11 cellular contexts compared by ENCODE assay signal in the genomic region with DNA sequence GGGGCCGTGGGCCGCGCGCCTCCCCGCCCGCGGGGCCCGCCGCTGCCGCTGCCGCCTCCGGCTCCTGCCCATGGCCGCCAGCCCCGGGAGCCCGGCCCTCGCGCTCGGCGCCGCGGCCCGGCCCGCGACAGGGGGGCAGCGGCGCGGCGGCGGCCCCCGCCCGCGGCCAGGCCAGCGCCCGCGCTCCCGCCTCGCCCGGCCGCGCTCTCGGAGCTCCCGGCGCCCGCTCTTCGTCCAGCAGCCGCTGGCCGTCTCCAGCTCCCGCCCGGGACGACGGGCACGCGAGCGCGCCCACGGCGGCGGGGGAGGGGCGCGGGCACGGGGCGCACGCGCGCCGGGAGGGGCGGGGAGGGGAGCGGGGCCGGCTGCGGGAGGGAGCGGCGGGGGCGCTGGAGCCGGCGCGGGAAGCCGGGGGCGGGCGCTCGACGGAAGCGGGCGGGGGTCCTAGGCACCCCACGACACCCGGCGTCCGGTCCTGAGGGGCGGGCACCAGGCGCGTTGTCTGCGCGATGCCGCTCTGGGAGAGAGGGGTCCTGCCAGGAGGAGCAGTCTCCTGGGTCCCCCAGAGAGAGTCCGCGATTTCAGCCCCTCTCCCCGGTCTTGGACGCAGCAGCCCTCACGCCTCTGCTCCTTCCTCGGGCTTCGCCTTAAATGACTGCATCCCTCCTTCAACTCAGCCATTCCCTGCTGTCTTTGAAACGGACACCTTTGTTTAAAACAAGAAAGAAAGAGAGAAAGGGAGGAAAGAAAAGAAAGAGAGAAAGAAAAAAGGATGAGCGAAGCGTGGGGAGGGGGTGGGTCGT. TPM values are rescaled to one million over a fixed set of nuclear protein-coding genes. Genes with fewer than 3 reads are reported as not detected.
DNase-seq lines count a peak whose midpoint lies in the region; ATAC-seq and TF ChIP-seq lines count a peak whose summit lies in the region.
"Had no signal": no experiment of that assay in that cellular context is flagged by ENCODE, and none has a peak within 500 bp of the region (broad histone marks: within the 10 kb centered on the region; RNA-seq: fewer than 3 reads in every experiment).

No MANE protein-coding gene starts in this region.

- dilution Hi-C loops in mammary epithelial cell (cut with HindIII; ENCODE audit: low sequenced_read_pairs) = no loop called here

- H3K9ac ChIP-seq in mammary epithelial cell (ENCODE audit: insufficient read depth, low read length) (no peak overlapping the region), PC-3 (ENCODE audit: low read length) (no peak overlapping the region)

- no peak overlapping the region for H3K27ac ChIP-seq in mammary epithelial cell (ENCODE audit: insufficient read depth, low read depth, low read length)
- no peak overlapping the region for H3K27ac ChIP-seq in PC-3 (ENCODE audit: low read length)
- no peak overlapping the region for H3K27ac ChIP-seq in tibial artery

- H3K79me2 ChIP-seq in mammary epithelial cell (ENCODE audit: insufficient read depth, low read length) (no peaks in the 10 kb centered on the region), PC-3 (ENCODE audit: low read length) (no peaks in the 10 kb centered on the region)

- no peaks in the 10 kb centered on the region for H3K9me2 ChIP-seq in PC-3 (replicated peaks; ENCODE audit: low read length)

- POLR2A ChIA-PET in MCF 10A (lab: Yijun Ruan, JAX) = no interaction called here
- POLR2A ChIA-PET in PC-3 (lab: Charles Lee; ENCODE audit: unreplicated experiment) = no interaction called here

- H3K4me3 Mint-ChIP-seq in MCF 10A (ENCODE audit: unreplicated experiment) = peak overlapping the region; percentile 44

- no peak overlapping the region for H2AFZ ChIP-seq in mammary epithelial cell (ENCODE audit: low read depth, low read length)
- H2AFZ ChIP-seq in PC-3 (ENCODE audit: low read length) = no peak overlapping the region

- H3K36me3 ChIP-seq in mammary epithelial cell (ENCODE audit: insufficient read depth, low read length) (no peaks in the 10 kb centered on the region), PC-3 (ENCODE audit: low read depth, low read length) (no peaks in the 10 kb centered on the region), tibial artery (no peaks in the 10 kb centered on the region)

- H3K4me1 ChIP-seq in mammary epithelial cell (ENCODE audit: insufficient read depth, low read length) (no peaks in the 10 kb centered on the region), PC-3 (ENCODE audit: insufficient read depth, low read length) (no peaks in the 10 kb centered on the region), tibial artery (peaks cover 0 to 27% (median 4%) of the 10 kb centered on the region in 4 donors)

- in situ Hi-C loops in mammary epithelial cell (cut with MboI; ENCODE audit: low sequenced_read_pairs in 2 of 2) = no loop called here

- H4K20me1 ChIP-seq in mammary epithelial cell (ENCODE audit: insufficient read depth, low read length) = no peaks in the 10 kb centered on the region
- H4K20me1 ChIP-seq in PC-3 (ENCODE audit: low read length) = no peaks in the 10 kb centered on the region

- H3K36me3 Mint-ChIP-seq in MCF 10A (ENCODE audit: insufficient read depth, unreplicated experiment) = no peaks in the 10 kb centered on the region

- H3K27ac Mint-ChIP-seq in MCF 10A (ENCODE audit: low read depth, unreplicated experiment) = no peak overlapping the region

- intact Hi-C loops in MCF 10A (cut with micrococcal nuclease) = no loop called here
- intact Hi-C loops in mammary epithelial cell (cut with micrococcal nuclease) = no loop called here
- intact Hi-C loops in PC-3 (cut with micrococcal nuclease) = no loop called here
- intact Hi-C loops in tibial artery (cut with DNase I; ENCODE audit: low total_unique reads) = no loop called here

- CTCF ChIA-PET in MCF 10A (lab: Yijun Ruan, JAX) (no interaction called here), mammary epithelial cell (lab: Charles Lee; ENCODE audit: low non-redundant PET) (no interaction called here), PC-3 (lab: Charles Lee) (no interaction called here)

- H3K4me3 ChIP-seq in mammary epithelial cell (replicated peaks in 1 of 3; ENCODE audit: insufficient read depth in 1 of 3, low read depth in 2 of 3, low read length in 3 of 3) = no peak overlapping the region
- H3K4me3 ChIP-seq in PC-3 (ENCODE audit: low read length) = no peak overlapping the region
- H3K4me3 ChIP-seq in iPS-18c (ENCODE audit: insufficient read depth, low read depth, low read length) = peak overlapping the region; percentile 38
- peak overlapping the region; percentile 55 to 57 for H3K4me3 ChIP-seq in tibial artery

- no peaks in the 10 kb centered on the region for H3K9me3 Mint-ChIP-seq in MCF 10A (ENCODE audit: unreplicated experiment)

- H3K4me1 Mint-ChIP-seq in MCF 10A (ENCODE audit: insufficient read depth, unreplicated experiment) = no peaks in the 10 kb centered on the region

- peaks cover 7% of the 10 kb centered on the region for H3K9me3 ChIP-seq in mammary epithelial cell (replicated peaks; ENCODE audit: insufficient read depth, low read length)
- no peaks in the 10 kb centered on the region for H3K9me3 ChIP-seq in PC-3 (ENCODE audit: low read length)
- peaks cover 12% of the 10 kb centered on the region for H3K9me3 ChIP-seq in iPS-18c (ENCODE audit: control insufficient read depth, insufficient read depth, low read length)
- H3K9me3 ChIP-seq in tibial artery = no peaks in the 10 kb centered on the region

- H3K27me3 Mint-ChIP-seq in MCF 10A (ENCODE audit: insufficient read depth, unreplicated experiment) = peaks cover 64% of the 10 kb centered on the region

- H3K4me2 ChIP-seq in mammary epithelial cell (ENCODE audit: insufficient read depth, low read depth, low read length) (no peak overlapping the region), PC-3 (ENCODE audit: low read length) (no peak overlapping the region)

- BruUV-seq in MCF 10A (replicated peaks; lab: Mats Ljungman, UMichigan) (no TSS peak), mammary epithelial cell (replicated peaks; lab: Mats Ljungman, UMichigan) (no TSS peak), PC-3 (replicated peaks; lab: Mats Ljungman, UMichigan) (no TSS peak)

- H3K27me3 ChIP-seq in mammary epithelial cell (ENCODE audit: insufficient read depth, low read length) = peaks cover 17% of the 10 kb centered on the region
- peaks cover 37% of the 10 kb centered on the region for H3K27me3 ChIP-seq in PC-3 (ENCODE audit: low read length)
- H3K27me3 ChIP-seq in tibial artery = no peaks in the 10 kb centered on the region

- TF ChIP-seq CTCF in MCF 10A (IDR thresholded peaks at IDR 0.05; ENCODE audit: unreplicated experiment) (no peak), mammary epithelial cell (conservative IDR thresholded peaks at IDR 0.05 in 1 of 2, IDR thresholded peaks at IDR 0.05 in 1 of 2; ENCODE audit: extremely low read depth in 1 of 2, insufficient read depth in 1 of 2, low read depth in 1 of 2, low read length in 2 of 2) (no peak), PC-3 (conservative IDR thresholded peaks at IDR 0.05; ENCODE audit: low read depth, low read length) (no peak), tibial artery (IDR thresholded peaks at IDR 0.05) (no peak)

- ATAC-seq in PC-3 (peak; percentile 22; the same call in 1 of the 2 replicates), GM18498 (IDR thresholded peaks at IDR 0.05; ENCODE audit: unreplicated experiment) (no peak)

- WGBS in mammary epithelial cell (ENCODE audit: low coverage, missing lambda C conversion rate) = 43% methylated on average over 6 of the region's 104 CpGs

- H3F3A ChIP-seq in PC-3 (ENCODE audit: low read length, unreplicated experiment) = no peaks in the 10 kb centered on the region

- DNase-seq in MCF 10A (ENCODE audit: unreplicated experiment) = no peak
- no peak for DNase-seq in mammary epithelial cell
- DNase-seq in PC-3 = no peak
- no peak for DNase-seq in tibial artery
- DNase-seq in NCI-H82 treated with DMSO at 0.1 percent for 48 hours (lab: John Stamatoyannopoulos, UW; ENCODE audit: unreplicated experiment) = no peak
- no peak for DNase-seq in NCI-H524 treated with DMSO at 0.1 percent for 48 hours (lab: John Stamatoyannopoulos, UW)
- DNase-seq: Calu3, NCI-H2171 treated with DMSO at 0.1 percent for 48 hours had no signal

RNA-seq across cellular contexts. Expression of a gene that starts 0.5 kb away (rescaled TPM):
- total RNA-seq in MCF 10A (2022) (0.29 TPM in 1 of 2 replicates, not detected in the other), mammary epithelial cell (under 1 TPM; 0.33 to 0.54 TPM), PC-3 (2014; rRNA removed) (0.26 and 0.63 TPM in 2 replicates)
- 0.23 TPM for polyA plus RNA-seq in mammary epithelial cell
- polyA minus RNA-seq in mammary epithelial cell = not detected

RNA-seq across cellular contexts. Expression of a gene that starts 36.4 kb away (rescaled TPM):
- total RNA-seq in MCF 10A (2022) (328 and 371 TPM in 2 replicates), mammary epithelial cell (100 to 1,000 TPM; 104 to 173 TPM), PC-3 (2014; rRNA removed) (232 and 298 TPM in 2 replicates)
- polyA plus RNA-seq in mammary epithelial cell = 276 TPM
- polyA minus RNA-seq in mammary epithelial cell = 111 TPM

RNA-seq across cellular contexts. Expression of a gene that starts 36.7 kb away (rescaled TPM):
- 56.5 and 65.4 TPM in 2 replicates for total RNA-seq in MCF 10A (2022)
- total RNA-seq in mammary epithelial cell = 10 to 100 TPM; 40.5 to 54.9 TPM
- polyA plus RNA-seq in mammary epithelial cell = 89.3 TPM
- polyA minus RNA-seq in mammary epithelial cell = 76.4 TPM
- 88.6 and 104 TPM in 2 replicates for total RNA-seq in PC-3 (2014; rRNA removed)

RNA-seq across cellular contexts. Expression of a gene that starts 50.0 kb away (rescaled TPM):
- not detected in 2 replicates for total RNA-seq in MCF 10A (2022)
- under 1 TPM; 0.09 to 0.33 TPM for total RNA-seq in mammary epithelial cell
- 0.10 TPM for polyA plus RNA-seq in mammary epithelial cell
- not detected for polyA minus RNA-seq in mammary epithelial cell
- total RNA-seq in PC-3 (2014; rRNA removed) = 0.40 and 1.5 TPM in 2 replicates
- total RNA-seq: T-helper 2 cell treated with Interferon-gamma antibody and Interleukin-4, amounts not matched to agents 100 ng/mL and 5 ng/mL, for 36 hours had no signal

RNA-seq across cellular contexts. Expression of a gene that starts 55.1 kb away (rescaled TPM):
- total RNA-seq in MCF 10A (2022) (20.7 and 41.0 TPM in 2 replicates), mammary epithelial cell (10 to 100 TPM; 46.2 to 96.4 TPM), PC-3 (2014; rRNA removed) (5.2 and 11.2 TPM in 2 replicates)
- polyA plus RNA-seq in mammary epithelial cell = 36.5 TPM
- polyA minus RNA-seq in mammary epithelial cell = 122 TPM

Comparison
In these comparisons a context has a peak if more than half of its experiments do, and no peak if none do; other contexts are left out.
1. H3K4me3 ChIP-seq: peak in iPS-18c (single experiment) and tibial artery (2 of 2); none in mammary epithelial cell (0 of 3) and PC-3 (single experiment).